ENCODE assay signal across 1 cellular context in genomic region chr3:52211268-52211891, GRCh38.
TF ChIP-seq lines count a peak whose summit lies in the region.

No MANE protein-coding gene starts in this region.

TF ChIP-seq in HepG2, 621 proteins besides CTCF, POLR2A, EP300 and RAD21 (continues in another document):
- TF ChIP-seq HMGXB3 (CRISPR knock-in tag; IDR thresholded peaks at IDR 0.05; ENCODE audit: borderline replicate concordance) (no peak), ZNF547 (CRISPR knock-in tag; IDR thresholded peaks at IDR 0.05) (no peak), NFE2L2 (IDR thresholded peaks at IDR 0.05; ENCODE audit: low read length) (no peak), STAG1 (CRISPR knock-in tag; IDR thresholded peaks at IDR 0.05) (no peak), RBM22 (optimal IDR thresholded peaks at IDR 0.05; ENCODE audit: low read length) (no peak), CREM (IDR thresholded peaks at IDR 0.05) (no peak), CREM (CRISPR knock-in tag; IDR thresholded peaks at IDR 0.05) (no peak), MEF2D (CRISPR knock-in tag; IDR thresholded peaks at IDR 0.05) (0 out of 2 replicates have a peak, but pooled peaks have one; percentile 11), WIZ (CRISPR knock-in tag; IDR thresholded peaks at IDR 0.05) (no peak), CEBPG (CRISPR knock-in tag; IDR thresholded peaks at IDR 0.05) (no peak), NRL (CRISPR knock-in tag; IDR thresholded peaks at IDR 0.05; ENCODE audit: borderline replicate concordance) (no peak), ZSCAN12 (CRISPR knock-in tag; IDR thresholded peaks at IDR 0.05) (no peak), KDM5A (IDR thresholded peaks at IDR 0.05; ENCODE audit: borderline replicate concordance, low read length) (no peak), NFYC (CRISPR knock-in tag; IDR thresholded peaks at IDR 0.05) (no peak), KDM3A (CRISPR knock-in tag; IDR thresholded peaks at IDR 0.05; ENCODE audit: low read depth) (no peak), ZNF124 (CRISPR knock-in tag; IDR thresholded peaks at IDR 0.05) (no peak), MED1 (CRISPR knock-in tag; IDR thresholded peaks at IDR 0.05) (peak; percentile 35; the same call in 1 of the 2 replicates), ZNF143 (CRISPR knock-in tag; IDR thresholded peaks at IDR 0.05) (no peak), SMAD1 (CRISPR knock-in tag; IDR thresholded peaks at IDR 0.05; ENCODE audit: borderline replicate concordance, low read depth) (no peak), EHMT2 (IDR thresholded peaks at IDR 0.05; ENCODE audit: borderline replicate concordance, low read depth, low read length) (no peak), MAX (IDR thresholded peaks at IDR 0.05) (no peak), HNF4A (CRISPR knock-in tag; IDR thresholded peaks at IDR 0.05) (0 out of 2 replicates have a peak, but pooled peaks have one; percentile 11), NFE2L1 (CRISPR knock-in tag; IDR thresholded peaks at IDR 0.05; ENCODE audit: borderline replicate concordance) (no peak), ATF1 (CRISPR knock-in tag; IDR thresholded peaks at IDR 0.05) (no peak), KLF16 (CRISPR knock-in tag; IDR thresholded peaks at IDR 0.05) (no peak), SRSF1 (optimal IDR thresholded peaks at IDR 0.05; ENCODE audit: low read depth, low read length) (no peak), ZNF180 (CRISPR knock-in tag; IDR thresholded peaks at IDR 0.05; ENCODE audit: borderline replicate concordance, low read depth) (no peak), SIN3A (IDR thresholded peaks at IDR 0.05; ENCODE audit: borderline replicate concordance, low read depth, low read length) (no peak), ZBTB38 (CRISPR knock-in tag; IDR thresholded peaks at IDR 0.05) (peak; percentile 90), KAT7 (CRISPR knock-in tag; IDR thresholded peaks at IDR 0.05; ENCODE audit: borderline replicate concordance) (0 out of 2 replicates have a peak, but pooled peaks have one; percentile 12), RBAK (CRISPR knock-in tag; IDR thresholded peaks at IDR 0.05) (no peak), FOXA3 (CRISPR knock-in tag; IDR thresholded peaks at IDR 0.05) (0 out of 2 replicates have a peak, but pooled peaks have one; percentile 22), ZNF280D (CRISPR knock-in tag; IDR thresholded peaks at IDR 0.05) (no peak), PATZ1 (CRISPR knock-in tag; IDR thresholded peaks at IDR 0.05) (no peak)
- TF ChIP-seq, protein P1, sequence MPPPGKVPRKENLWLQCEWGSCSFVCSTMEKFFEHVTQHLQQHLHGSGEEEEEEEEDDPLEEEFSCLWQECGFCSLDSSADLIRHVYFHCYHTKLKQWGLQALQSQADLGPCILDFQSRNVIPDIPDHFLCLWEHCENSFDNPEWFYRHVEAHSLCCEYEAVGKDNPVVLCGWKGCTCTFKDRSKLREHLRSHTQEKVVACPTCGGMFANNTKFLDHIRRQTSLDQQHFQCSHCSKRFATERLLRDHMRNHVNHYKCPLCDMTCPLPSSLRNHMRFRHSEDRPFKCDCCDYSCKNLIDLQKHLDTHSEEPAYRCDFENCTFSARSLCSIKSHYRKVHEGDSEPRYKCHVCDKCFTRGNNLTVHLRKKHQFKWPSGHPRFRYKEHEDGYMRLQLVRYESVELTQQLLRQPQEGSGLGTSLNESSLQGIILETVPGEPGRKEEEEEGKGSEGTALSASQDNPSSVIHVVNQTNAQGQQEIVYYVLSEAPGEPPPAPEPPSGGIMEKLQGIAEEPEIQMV (CRISPR knock-in tag; IDR thresholded peaks at IDR 0.05; ENCODE audit: low read depth), result no peak
- TF ChIP-seq, protein P2, sequence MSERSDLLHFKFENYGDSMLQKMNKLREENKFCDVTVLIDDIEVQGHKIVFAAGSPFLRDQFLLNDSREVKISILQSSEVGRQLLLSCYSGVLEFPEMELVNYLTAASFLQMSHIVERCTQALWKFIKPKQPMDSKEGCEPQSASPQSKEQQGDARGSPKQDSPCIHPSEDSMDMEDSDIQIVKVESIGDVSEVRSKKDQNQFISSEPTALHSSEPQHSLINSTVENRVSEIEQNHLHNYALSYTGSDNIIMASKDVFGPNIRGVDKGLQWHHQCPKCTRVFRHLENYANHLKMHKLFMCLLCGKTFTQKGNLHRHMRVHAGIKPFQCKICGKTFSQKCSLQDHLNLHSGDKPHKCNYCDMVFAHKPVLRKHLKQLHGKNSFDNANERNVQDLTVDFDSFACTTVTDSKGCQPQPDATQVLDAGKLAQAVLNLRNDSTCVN (CRISPR knock-in tag; IDR thresholded peaks at IDR 0.05; ENCODE audit: borderline replicate concordance), result peak; percentile 100
- TF ChIP-seq, protein P3, sequence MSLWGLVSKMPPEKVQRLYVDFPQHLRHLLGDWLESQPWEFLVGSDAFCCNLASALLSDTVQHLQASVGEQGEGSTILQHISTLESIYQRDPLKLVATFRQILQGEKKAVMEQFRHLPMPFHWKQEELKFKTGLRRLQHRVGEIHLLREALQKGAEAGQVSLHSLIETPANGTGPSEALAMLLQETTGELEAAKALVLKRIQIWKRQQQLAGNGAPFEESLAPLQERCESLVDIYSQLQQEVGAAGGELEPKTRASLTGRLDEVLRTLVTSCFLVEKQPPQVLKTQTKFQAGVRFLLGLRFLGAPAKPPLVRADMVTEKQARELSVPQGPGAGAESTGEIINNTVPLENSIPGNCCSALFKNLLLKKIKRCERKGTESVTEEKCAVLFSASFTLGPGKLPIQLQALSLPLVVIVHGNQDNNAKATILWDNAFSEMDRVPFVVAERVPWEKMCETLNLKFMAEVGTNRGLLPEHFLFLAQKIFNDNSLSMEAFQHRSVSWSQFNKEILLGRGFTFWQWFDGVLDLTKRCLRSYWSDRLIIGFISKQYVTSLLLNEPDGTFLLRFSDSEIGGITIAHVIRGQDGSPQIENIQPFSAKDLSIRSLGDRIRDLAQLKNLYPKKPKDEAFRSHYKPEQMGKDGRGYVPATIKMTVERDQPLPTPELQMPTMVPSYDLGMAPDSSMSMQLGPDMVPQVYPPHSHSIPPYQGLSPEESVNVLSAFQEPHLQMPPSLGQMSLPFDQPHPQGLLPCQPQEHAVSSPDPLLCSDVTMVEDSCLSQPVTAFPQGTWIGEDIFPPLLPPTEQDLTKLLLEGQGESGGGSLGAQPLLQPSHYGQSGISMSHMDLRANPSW (CRISPR knock-in tag; IDR thresholded peaks at IDR 0.05; ENCODE audit: borderline replicate concordance), result no peak
- TF ChIP-seq, protein P4, sequence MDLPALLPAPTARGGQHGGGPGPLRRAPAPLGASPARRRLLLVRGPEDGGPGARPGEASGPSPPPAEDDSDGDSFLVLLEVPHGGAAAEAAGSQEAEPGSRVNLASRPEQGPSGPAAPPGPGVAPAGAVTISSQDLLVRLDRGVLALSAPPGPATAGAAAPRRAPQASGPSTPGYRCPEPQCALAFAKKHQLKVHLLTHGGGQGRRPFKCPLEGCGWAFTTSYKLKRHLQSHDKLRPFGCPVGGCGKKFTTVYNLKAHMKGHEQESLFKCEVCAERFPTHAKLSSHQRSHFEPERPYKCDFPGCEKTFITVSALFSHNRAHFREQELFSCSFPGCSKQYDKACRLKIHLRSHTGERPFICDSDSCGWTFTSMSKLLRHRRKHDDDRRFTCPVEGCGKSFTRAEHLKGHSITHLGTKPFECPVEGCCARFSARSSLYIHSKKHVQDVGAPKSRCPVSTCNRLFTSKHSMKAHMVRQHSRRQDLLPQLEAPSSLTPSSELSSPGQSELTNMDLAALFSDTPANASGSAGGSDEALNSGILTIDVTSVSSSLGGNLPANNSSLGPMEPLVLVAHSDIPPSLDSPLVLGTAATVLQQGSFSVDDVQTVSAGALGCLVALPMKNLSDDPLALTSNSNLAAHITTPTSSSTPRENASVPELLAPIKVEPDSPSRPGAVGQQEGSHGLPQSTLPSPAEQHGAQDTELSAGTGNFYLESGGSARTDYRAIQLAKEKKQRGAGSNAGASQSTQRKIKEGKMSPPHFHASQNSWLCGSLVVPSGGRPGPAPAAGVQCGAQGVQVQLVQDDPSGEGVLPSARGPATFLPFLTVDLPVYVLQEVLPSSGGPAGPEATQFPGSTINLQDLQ (CRISPR knock-in tag; IDR thresholded peaks at IDR 0.05), result no peak
- TF ChIP-seq, protein P5, sequence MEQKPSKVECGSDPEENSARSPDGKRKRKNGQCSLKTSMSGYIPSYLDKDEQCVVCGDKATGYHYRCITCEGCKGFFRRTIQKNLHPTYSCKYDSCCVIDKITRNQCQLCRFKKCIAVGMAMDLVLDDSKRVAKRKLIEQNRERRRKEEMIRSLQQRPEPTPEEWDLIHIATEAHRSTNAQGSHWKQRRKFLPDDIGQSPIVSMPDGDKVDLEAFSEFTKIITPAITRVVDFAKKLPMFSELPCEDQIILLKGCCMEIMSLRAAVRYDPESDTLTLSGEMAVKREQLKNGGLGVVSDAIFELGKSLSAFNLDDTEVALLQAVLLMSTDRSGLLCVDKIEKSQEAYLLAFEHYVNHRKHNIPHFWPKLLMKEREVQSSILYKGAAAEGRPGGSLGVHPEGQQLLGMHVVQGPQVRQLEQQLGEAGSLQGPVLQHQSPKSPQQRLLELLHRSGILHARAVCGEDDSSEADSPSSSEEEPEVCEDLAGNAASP (CRISPR knock-in tag; IDR thresholded peaks at IDR 0.05; ENCODE audit: borderline replicate concordance), result 0 out of 2 replicates have a peak, but pooled peaks have one; percentile 25
- TF ChIP-seq, protein P6, sequence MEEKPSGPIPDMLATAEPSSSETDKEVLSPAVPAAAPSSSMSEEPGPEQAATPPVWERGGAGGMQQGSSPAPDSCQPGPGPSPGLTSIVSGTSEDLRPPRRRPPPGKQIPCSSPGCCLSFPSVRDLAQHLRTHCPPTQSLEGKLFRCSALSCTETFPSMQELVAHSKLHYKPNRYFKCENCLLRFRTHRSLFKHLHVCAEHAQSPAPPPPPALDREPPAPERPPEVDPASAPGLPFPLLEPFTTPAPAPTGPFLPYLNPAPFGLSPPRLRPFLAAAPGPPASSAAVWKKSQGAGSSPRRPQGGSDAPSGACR (CRISPR knock-in tag; IDR thresholded peaks at IDR 0.05), result no peak
